Comparison of ENCODE assay signal across 38 cellular contexts in the genomic region with DNA sequence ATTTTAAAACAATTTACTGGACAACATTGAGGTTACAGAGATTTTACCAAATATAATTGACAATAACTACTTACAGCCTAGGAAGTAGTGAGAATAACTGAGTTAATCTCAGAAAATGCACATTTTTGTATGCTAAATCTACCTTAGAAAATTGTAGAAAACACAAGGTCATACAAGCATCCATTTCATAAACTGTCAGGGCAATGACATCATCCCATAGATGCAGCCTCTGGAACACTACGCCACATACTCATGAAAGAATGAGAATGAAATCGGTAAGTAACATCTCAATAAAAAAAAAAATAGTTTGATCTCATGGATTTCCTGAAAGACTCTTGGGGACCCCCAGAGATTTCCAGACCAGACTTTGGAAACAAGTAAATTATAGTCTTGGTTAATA. TPM values are rescaled to one million over a fixed set of nuclear protein-coding genes. Genes with fewer than 3 reads are reported as not detected.
"Had no signal": no experiment of that assay in that cellular context is flagged by ENCODE, and none has a peak within 500 bp of the region (broad histone marks: within the 10 kb centered on the region; RNA-seq: fewer than 3 reads in every experiment).

No MANE protein-coding gene starts in this region.

- H3K36me3 ChIP-seq: adrenal gland, ascending aorta, brain microvascular endothelial cell, breast epithelium, cardiac muscle cell had no signal

- ATAC-seq: activated naive CD4-positive, alpha-beta T cell treated with anti-CD3 and anti-CD28 coated beads, Interleukin-2, amount 50 U/mL, for 72 hours; activated naive CD8-positive, alpha-beta T cell treated with anti-CD3 and anti-CD28 coated beads, Interleukin-2, amount 50 U/mL, for 24 hours; activated T-cell treated with anti-CD3 and anti-CD28 coated beads, Interleukin-2, amount 50 U/mL, for 4 hours; activated T-cell treated with anti-CD3 and anti-CD28 coated beads, Interleukin-2, amount 50 U/mL, for 72 hours; activated T-helper 17 cell treated with anti-CD3 and anti-CD28 coated beads, Interleukin-2, amount 50 U/mL, for 72 hours; body of pancreas had no signal

- H3K4me1 ChIP-seq: adrenal gland, ascending aorta, body of pancreas, breast epithelium had no signal

- H3K27me3 ChIP-seq: ascending aorta, body of pancreas, brain microvascular endothelial cell, breast epithelium had no signal

- FAIRE-seq: astrocyte had no signal

- H3K27ac ChIP-seq: adrenal gland, ascending aorta, body of pancreas, brain microvascular endothelial cell, breast epithelium, cardiac muscle cell had no signal

- H3K9me3 ChIP-seq: adrenal gland, ascending aorta, body of pancreas, breast epithelium had no signal

- DNase-seq: activated effector memory CD4-positive, alpha-beta T cell treated with anti-CD3 and anti-CD28 coated beads, Interleukin-2, amount 50 U/mL, for 16 hours; activated effector memory CD4-positive, alpha-beta T cell treated with Interleukin-2 at 50 U/mL for 16 hours; activated gamma-delta T cell; activated gamma-delta T cell treated with Interleukin-2 at 50 U/mL for 16 hours; activated naive CD4-positive, alpha-beta T cell; activated naive CD4-positive, alpha-beta T cell treated with anti-CD3 and anti-CD28 coated beads for 36 hours; activated naive CD4-positive, alpha-beta T cell treated with anti-CD3 and anti-CD28 coated beads, Interleukin-2, amount 10 ng/mL, durations not matched to agents 7 days and 5 days; activated naive CD4-positive, alpha-beta T cell treated with anti-CD3 and anti-CD28 coated beads, Interleukin-2, amount 50 U/mL, for 16 hours; activated naive CD4-positive, alpha-beta T cell treated with Interleukin-2 at 50 U/mL for 16 hours; activated naive CD8-positive, alpha-beta T cell treated with anti-CD3 and anti-CD28 coated beads for 36 hours; activated naive CD8-positive, alpha-beta T cell treated with anti-CD3 and anti-CD28 coated beads, Interleukin-2, amount 10 ng/mL, durations not matched to agents 7 days and 5 days; activated naive CD8-positive, alpha-beta T cell treated with anti-CD3 and anti-CD28 coated beads, Interleukin-2, amount 50 U/mL, for 24 hours; activated T-cell treated with anti-CD3 and anti-CD28 coated beads, Interleukin-2, amount 50 U/mL, for 24 hours; activated T-cell treated with anti-CD3 and anti-CD28 coated beads, Interleukin-2, amount 50 U/mL, for 4 hours; activated T-cell treated with anti-CD3 and anti-CD28 coated beads, Interleukin-2, amount 50 U/mL, for 48 hours; activated T-cell treated with anti-CD3 and anti-CD28 coated beads, Interleukin-2, amount 50 U/mL, for 72 hours; adrenal gland; amniotic stem cell; amygdala; anterior cingulate cortex; aorta; body of pancreas; brain microvascular endothelial cell; caudate nucleus; central memory CD4-positive, alpha-beta T cell; cerebellar nuclear complex had no signal

- H3K4me3 ChIP-seq: adrenal gland, ascending aorta, body of pancreas, breast epithelium, cardiac muscle cell had no signal

RNA-seq across cellular contexts. Expression of a gene that starts 28.9 kb away (rescaled TPM):
- total RNA-seq: activated naive CD4-positive, alpha-beta T cell treated with anti-CD3 and anti-CD28 coated beads for 36 hours; activated naive CD4-positive, alpha-beta T cell treated with anti-CD3 and anti-CD28 coated beads, Interleukin-2, amount 50 U/mL, for 72 hours; activated naive CD8-positive, alpha-beta T cell treated with anti-CD3 and anti-CD28 coated beads for 36 hours; activated naive CD8-positive, alpha-beta T cell treated with anti-CD3 and anti-CD28 coated beads, Interleukin-2, amount 10 ng/mL, durations not matched to agents 7 days and 5 days; activated T-cell treated with anti-CD3 and anti-CD28 coated beads, Interleukin-2, amount 50 U/mL, for 4 hours; activated T-cell treated with anti-CD3 and anti-CD28 coated beads, Interleukin-2, amount 50 U/mL, for 72 hours; activated T-helper 1 cell treated with anti-CD3 and anti-CD28 coated beads, Interleukin-12 subunit alpha, Interleukin-12 subunit beta, Interleukin-2, Interleukin-4 antibody, amounts not matched to agents 30 ng/mL and 10 ng/mL and 1 ng/mL, durations not matched to agents 14 hours and 24 hours and 36 hours; activated T-helper 17 cell treated with anti-CD3 and anti-CD28 coated beads, Interleukin-2, amount 50 U/mL, for 72 hours; activated T-helper 2 cell treated with anti-CD3 and anti-CD28 coated beads, Interferon-gamma antibody, Interleukin-2, Interleukin-4, amounts not matched to agents 10 μg/mL and 5 μg/mL and 100 μg/mL, durations not matched to agents 14 hours and 24 hours and 36 hours; adrenal gland; aorta; ascending aorta; astrocyte; body of pancreas; breast epithelium; bronchial epithelial cell; cardiac muscle cell; cardiac septum; chondrocyte had no signal
- polyA plus RNA-seq: adipose tissue, adrenal gland, aorta, cardiac muscle cell had no signal
